In the genomic region with DNA sequence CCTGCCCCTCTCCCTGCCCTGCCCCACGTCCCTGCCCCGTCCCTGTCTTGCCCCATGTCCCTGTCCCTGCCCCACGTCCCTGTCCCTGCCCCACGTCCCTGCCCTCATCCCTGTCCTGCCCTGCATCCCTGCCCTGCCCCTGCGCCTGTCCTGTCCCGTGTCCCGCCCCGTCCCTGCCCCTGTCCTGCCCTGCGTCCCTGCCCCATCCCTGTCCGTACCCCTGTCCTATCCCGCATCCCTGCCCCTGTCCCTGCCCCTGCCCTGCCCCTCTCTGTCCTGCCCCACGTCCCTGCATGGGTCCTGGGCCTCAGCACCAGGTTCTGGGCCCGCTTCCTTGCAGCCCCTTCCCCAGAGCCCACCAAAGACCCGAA, we compare ENCODE assay signal across 6 cellular contexts. TPM values are rescaled to one million over a fixed set of nuclear protein-coding genes. Genes with fewer than 3 reads are reported as not detected.
DNase-seq lines count a peak whose midpoint lies in the region; ATAC-seq, FAIRE-seq and TF ChIP-seq lines count a peak whose summit lies in the region.
"Not testable (repeated sequence)": the region's sequence is repeated elsewhere in the genome, so short reads cannot be mapped to it uniquely, and the experiment has no call there.

No MANE protein-coding gene starts in this region.

- H3K9me3 ChIP-seq in heart right ventricle; right cardiac atrium (ENCODE audit: control insufficient read depth, low read length); psoas muscle: not testable (repeated sequence)

- not testable (repeated sequence) for H3K36me3 Mint-ChIP-seq in stimulated activated naive B cell treated with anti-CD40 and anti-IgM and Interleukin-4, amounts not matched to agents 10 μg/mL and 1 μg/mL and 100 μg/mL, for 72 hours

- peak overlapping the region; percentile 91 for H3K27ac Mint-ChIP-seq in stimulated activated naive B cell treated with anti-CD40 and anti-IgM and Interleukin-4, amounts not matched to agents 10 μg/mL and 1 μg/mL and 100 μg/mL, for 72 hours

- not testable (repeated sequence) for H3K4me1 ChIP-seq in heart right ventricle; right cardiac atrium (ENCODE audit: control insufficient read depth, insufficient read depth, low read length); psoas muscle

- H3K4me3 ChIP-seq in heart right ventricle; right cardiac atrium (ENCODE audit: low read length); psoas muscle: not testable (repeated sequence)

- H3K27ac ChIP-seq in heart right ventricle; right cardiac atrium (ENCODE audit: low read length); psoas muscle: not testable (repeated sequence)

- H3K36me3 ChIP-seq in heart right ventricle; psoas muscle (ENCODE audit: insufficient read depth in 1 of 2, low read depth in 1 of 2): not testable (repeated sequence)

- not testable (repeated sequence) for TF ChIP-seq CTCF in heart right ventricle (IDR thresholded peaks at IDR 0.05); psoas muscle (IDR thresholded peaks at IDR 0.05)

- H3K4me1 Mint-ChIP-seq in stimulated activated naive B cell treated with anti-CD40 and anti-IgM and Interleukin-4, amounts not matched to agents 10 μg/mL and 1 μg/mL and 100 μg/mL, for 72 hours: not testable (repeated sequence)

- H3K4me3 Mint-ChIP-seq in stimulated activated naive B cell treated with anti-CD40 and anti-IgM and Interleukin-4, amounts not matched to agents 10 μg/mL and 1 μg/mL and 100 μg/mL, for 72 hours: not testable (repeated sequence)

- H3K9me3 Mint-ChIP-seq in stimulated activated naive B cell treated with anti-CD40 and anti-IgM and Interleukin-4, amounts not matched to agents 10 μg/mL and 1 μg/mL and 100 μg/mL, for 72 hours: not testable (repeated sequence)

- H3K27me3 ChIP-seq in heart right ventricle; right cardiac atrium (ENCODE audit: control insufficient read depth, insufficient read depth); psoas muscle (ENCODE audit: insufficient read depth in 3 of 3, low read length in 2 of 3): not testable (repeated sequence)

- FAIRE-seq in HTR-8/SVneo (lab: Jason Lieb, UNC): peak; percentile 40

- intact Hi-C loops in heart right ventricle (cut with DNase I); right cardiac atrium (cut with DNase I); psoas muscle (cut with DNase I): not testable (repeated sequence)

- DNase-seq in HTR-8/SVneo (ENCODE audit: insufficient read length, low spot score); heart right ventricle; right cardiac atrium; psoas muscle; stimulated activated naive B cell treated with anti-CD40 and anti-IgM and Interleukin-4, amounts not matched to agents 10 μg/mL and 1 μg/mL and 100 μg/mL, for 72 hours: not testable (repeated sequence)

- not testable (repeated sequence) for H3K27me3 Mint-ChIP-seq in stimulated activated naive B cell treated with anti-CD40 and anti-IgM and Interleukin-4, amounts not matched to agents 10 μg/mL and 1 μg/mL and 100 μg/mL, for 72 hours

- ATAC-seq in esophagus mucosa: peak; percentile 16
- ATAC-seq in heart right ventricle: peak in 7 of 8 donors; percentile 8 to 56 (median 32)
- ATAC-seq in right cardiac atrium: peak; percentile 15 to 49
- peak in 3 of 4 donors; percentile 8 to 47 (median 34) for ATAC-seq in psoas muscle
- ATAC-seq in stimulated activated naive B cell treated with anti-CD40 and anti-IgM and Interleukin-4, amounts not matched to agents 10 μg/mL and 1 μg/mL and 100 μg/mL, for 72 hours (replicated peaks): peak in 1 of 2 donors; percentile 1

- WGBS in heart right ventricle, 2 donors: no CpG with 5 or more reads among the region's 14 CpGs
- WGBS in right cardiac atrium: no CpG with 5 or more reads among the region's 14 CpGs
- no CpG with 5 or more reads among the region's 14 CpGs for WGBS in psoas muscle, 3 donors

RNA-seq across cellular contexts. Expression of a gene that starts 26.8 kb away (rescaled TPM):
- total RNA-seq in esophagus mucosa (3.3 TPM), heart right ventricle (100 to 1,000 TPM in 4 of 10 donors, 10 to 100 TPM in 5, 1 to 10 TPM in 1; 8.2 to 310 (median 20.2) TPM), right cardiac atrium (10 to 100 TPM in 3 of 4 donors, 1 to 10 TPM in 1; 7.0 to 83.1 (median 14.1) TPM), psoas muscle (10 to 100 TPM in 2 of 4 donors, 1 to 10 TPM in 2; 6.7 to 13.8 (median 10.6) TPM)
- polyA plus RNA-seq in heart right ventricle (100 to 1,000 TPM in 1 of 2 donors, 10 to 100 TPM in 1; 15.9 to 116 TPM), right cardiac atrium (12.1 TPM), psoas muscle (100 to 1,000 TPM in 1 of 3 donors, 10 to 100 TPM in 1, 1 to 10 TPM in 1; 8.6 to 188 (median 10.7) TPM)

RNA-seq across cellular contexts. Expression of a gene that starts 53.1 kb away (rescaled TPM):
- total RNA-seq in esophagus mucosa (2.5 TPM), heart right ventricle (10 to 100 TPM in 1 of 10 donors, 1 to 10 TPM in 8, not detected in 1; 1.0 to 14.8 (median 6.5) TPM), right cardiac atrium (1 to 10 TPM in 3 of 4 donors, under 1 TPM in 1; 0.94 to 8.9 (median 2.3) TPM), psoas muscle (1 to 10 TPM in 3 of 4 donors, under 1 TPM in 1; 0.56 to 3.2 (median 2.8) TPM)
- polyA plus RNA-seq in heart right ventricle (1 to 10 TPM; 2.3 to 5.4 TPM), right cardiac atrium (1.6 TPM), psoas muscle (1 to 10 TPM; 2.2 to 8.8 (median 3.0) TPM)
